Comparison of ENCODE assay signal across 8 cellular contexts in genomic region chr2:64454316-64455030, GRCh38. TPM values are rescaled to one million over a fixed set of nuclear protein-coding genes. Genes with fewer than 3 reads are reported as not detected.
DNase-seq lines count a peak whose midpoint lies in the region; ATAC-seq, FAIRE-seq and TF ChIP-seq lines count a peak whose summit lies in the region.

No MANE protein-coding gene starts in this region.

- no peaks in the 10 kb centered on the region for H3K9me3 Mint-ChIP-seq in central memory CD8-positive, alpha-beta T cell

- in situ Hi-C loops in KBM-7 (cut with MboI; ENCODE audit: low pct_unique_long_range_greater_than_20kb, low sequenced_read_pairs), result no loop called here

- no peak overlapping the region for H3K27ac Mint-ChIP-seq in central memory CD8-positive, alpha-beta T cell (ENCODE audit: low read depth)

- H3K9ac ChIP-seq in ES-I3 (ENCODE audit: low read depth, low read length) (peak overlapping the region; percentile 95), kidney (ENCODE audit: low read length in 2 of 2) (peak overlapping the region; percentile 58 to 76)

- H3K27me3 Mint-ChIP-seq in central memory CD8-positive, alpha-beta T cell, result peaks cover 19% of the 10 kb centered on the region

- FAIRE-seq in kidney (lab: Jason Lieb, UNC), result no peak

- H3K4me1 ChIP-seq in ES-I3 (ENCODE audit: insufficient read depth, low read length), result peaks cover 5% of the 10 kb centered on the region; the same call in 1 of the 2 replicates
- H3K4me1 ChIP-seq in kidney (ENCODE audit: control insufficient read depth in 1 of 2, insufficient read depth in 1 of 2, low read depth in 1 of 2, low read length in 2 of 2), result peaks cover 9 to 21% of the 10 kb centered on the region in 2 donors

- H3K36me3 ChIP-seq in ES-I3 (ENCODE audit: insufficient read depth, low read length), result peaks cover 7% of the 10 kb centered on the region
- peaks cover 0 to 16% of the 10 kb centered on the region in 2 donors for H3K36me3 ChIP-seq in kidney (ENCODE audit: control insufficient read depth in 1 of 2, insufficient read depth in 2 of 2, low read length in 2 of 2)

- peak overlapping the region; percentile 70 to 72 for H3K4me3 ChIP-seq in kidney (ENCODE audit: low read length in 2 of 2)

- ATAC-seq in GM21576 (IDR thresholded peaks at IDR 0.05; ENCODE audit: unreplicated experiment), result peak; percentile 47
- ATAC-seq in central memory CD8-positive, alpha-beta T cell (replicated peaks; ENCODE audit: extremely low read depth, poor library complexity, severe bottlenecking), result peak; percentile 78
- no peak for ATAC-seq in HG03097 (IDR thresholded peaks at IDR 0.05; ENCODE audit: low FRiP score, unreplicated experiment)

- DNase-seq in KBM-7 (peak; percentile 41), kidney (peak; percentile 86)
- DNase-seq in activated CD4-positive, alpha-beta T cell treated with anti-CD3 and anti-CD28 coated beads for 1 hour, result peak; percentile 30
- peak in 1 of 2 donors; percentile 16 for DNase-seq in central memory CD8-positive, alpha-beta T cell (ENCODE audit: low spot score in 2 of 2)
- peak in 2 of 3 donors; percentile 16 to 46 for DNase-seq in stimulated activated CD4-positive, alpha-beta T cell treated with anti-CD3 and anti-CD28 coated beads, Interleukin-12 subunit alpha, Interleukin-12 subunit beta, amount 100 ng/mL, for 48 hours (ENCODE audit: low read depth in 2 of 3, low spot score in 1 of 3)

- TF ChIP-seq CTCF in kidney (IDR thresholded peaks at IDR 0.05; ENCODE audit: borderline replicate concordance, extremely low read depth, insufficient read depth), result no peak

- H3K9me3 ChIP-seq in ES-I3 (ENCODE audit: control insufficient read depth, insufficient read depth, low read length), result no peaks in the 10 kb centered on the region
- no peaks in the 10 kb centered on the region for H3K9me3 ChIP-seq in kidney (ENCODE audit: control insufficient read depth in 1 of 2, low read length in 2 of 2)

- intact Hi-C loops in kidney (cut with DNase I), result no loop called here

- H3K4me3 Mint-ChIP-seq in central memory CD8-positive, alpha-beta T cell, result peak overlapping the region; percentile 70

- no peaks in the 10 kb centered on the region for H3K36me3 Mint-ChIP-seq in central memory CD8-positive, alpha-beta T cell (ENCODE audit: insufficient read depth)

- H3K27ac ChIP-seq in kidney (ENCODE audit: low read depth in 2 of 2, low read length in 2 of 2), result peak overlapping the region; percentile 95 to 97

- H3K4me1 Mint-ChIP-seq in central memory CD8-positive, alpha-beta T cell, result no peaks in the 10 kb centered on the region

RNA-seq across cellular contexts. Expression of gene LGALSL, which starts 0.5 kb away (rescaled TPM):
- 17.3 TPM for total RNA-seq in kidney
- 16.2 TPM for polyA plus RNA-seq in kidney (ENCODE audit: insufficient read depth, low read depth, low replicate concordance)
